ENCODE assay signal across 21 cellular contexts in the genomic region with DNA sequence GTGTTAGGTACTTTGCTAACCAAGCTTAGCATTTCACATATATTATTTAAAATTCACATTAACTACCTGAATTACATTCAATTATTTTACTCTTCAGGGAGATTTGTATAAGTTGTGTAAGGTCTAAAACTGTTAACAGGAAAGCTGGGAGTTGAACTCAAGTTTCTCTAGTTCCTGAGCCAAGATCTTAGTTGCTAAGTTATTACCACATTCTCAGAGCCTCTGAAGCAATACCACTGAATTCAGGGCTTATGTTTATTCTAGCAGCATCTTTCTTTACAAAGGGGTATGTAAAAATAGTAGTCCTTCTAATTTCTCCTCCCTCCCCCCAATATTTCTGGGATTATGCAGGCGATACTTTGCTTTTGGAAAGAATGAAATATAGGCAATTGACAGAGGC.
DNase-seq lines count a peak whose midpoint lies in the region; TF ChIP-seq lines count a peak whose summit lies in the region.
"Had no signal": no experiment of that assay in that cellular context is flagged by ENCODE, and none has a peak within 500 bp of the region (broad histone marks: within the 10 kb centered on the region; RNA-seq: fewer than 3 reads in every experiment).

No MANE protein-coding gene starts in this region.

- peak; percentile 7 for DNase-seq in MCF 10A (ENCODE audit: unreplicated experiment)
- no peak for DNase-seq in breast epithelium (ENCODE audit: low spot score in 2 of 2)
- peak; percentile 76 for DNase-seq in choroid plexus epithelial cell (ENCODE audit: low read depth)
- DNase-seq in fibroblast of villous mesenchyme (ENCODE audit: low read depth), result peak; percentile 26
- no peak for DNase-seq in NCI-H1417 treated with DMSO at 0.1 percent for 48 hours (lab: John Stamatoyannopoulos, UW)
- DNase-seq in cardiac septum (ENCODE audit: low spot score), result no peak
- no peak for DNase-seq in NCI-H82 treated with DMSO at 0.1 percent for 48 hours (lab: John Stamatoyannopoulos, UW; ENCODE audit: unreplicated experiment)
- DNase-seq: Calu3, DMS79 treated with DMSO at 0.1 percent for 48 hours, GM23248, H7, KG1, MM.1S, NCI-H187, NCI-H2081 treated with DMSO at 0.1 percent for 48 hours, NCI-H2171, NCI-H226, NCI-H510A, PC-3, SK-N-SH had no signal

- no peaks in the 10 kb centered on the region for H3K9me3 Mint-ChIP-seq in MCF 10A (ENCODE audit: unreplicated experiment)

- H3K27me3 ChIP-seq in breast epithelium, result no peaks in the 10 kb centered on the region

- TF ChIP-seq CTCF in MCF 10A (IDR thresholded peaks at IDR 0.05; ENCODE audit: unreplicated experiment) (no peak), breast epithelium (IDR thresholded peaks at IDR 0.05) (no peak), choroid plexus epithelial cell (conservative IDR thresholded peaks at IDR 0.05; ENCODE audit: low read depth, low read length) (no peak), fibroblast of villous mesenchyme (IDR thresholded peaks at IDR 0.05; ENCODE audit: insufficient read depth, low read depth, low read length) (no peak)

- no peaks in the 10 kb centered on the region for H3K4me1 Mint-ChIP-seq in MCF 10A (ENCODE audit: insufficient read depth, unreplicated experiment)

- no peaks in the 10 kb centered on the region for H3K4me1 ChIP-seq in breast epithelium

- H3K4me3 ChIP-seq in breast epithelium (no peak overlapping the region), choroid plexus epithelial cell (ENCODE audit: low read depth, low read length) (no peak overlapping the region), fibroblast of villous mesenchyme (ENCODE audit: low read depth, low read length) (no peak overlapping the region)
- H3K4me3 ChIP-seq: GM23248 had no signal

- no peaks in the 10 kb centered on the region for H3K36me3 ChIP-seq in breast epithelium

- POLR2A ChIA-PET in MCF 10A (lab: Yijun Ruan, JAX), result no interaction called here

- no peaks in the 10 kb centered on the region for H3K36me3 Mint-ChIP-seq in MCF 10A (ENCODE audit: insufficient read depth, unreplicated experiment)

- TF ChIP-seq POLR2A in breast epithelium (IDR thresholded peaks at IDR 0.05), result no peak

- H3K4me3 Mint-ChIP-seq in MCF 10A (ENCODE audit: unreplicated experiment), result no peak overlapping the region

- CTCF ChIA-PET in MCF 10A (lab: Yijun Ruan, JAX), result no interaction called here

- H3K27ac Mint-ChIP-seq in MCF 10A (ENCODE audit: low read depth, unreplicated experiment), result no peak overlapping the region

- intact Hi-C loops in MCF 10A (cut with micrococcal nuclease), result no loop called here
- intact Hi-C loops in breast epithelium (cut with DNase I; ENCODE audit: low total_unique reads), result no loop called here
- intact Hi-C loops in cardiac septum (cut with DNase I), result no loop called here

- H3K9me3 ChIP-seq in breast epithelium, result no peaks in the 10 kb centered on the region
- H3K9me3 ChIP-seq: SK-N-SH had no signal

- BruUV-seq in MCF 10A (replicated peaks; lab: Mats Ljungman, UMichigan), result no TSS peak

- peaks cover 19% of the 10 kb centered on the region for H3K27me3 Mint-ChIP-seq in MCF 10A (ENCODE audit: insufficient read depth, unreplicated experiment)

- no peak overlapping the region for H3K27ac ChIP-seq in breast epithelium
- H3K27ac ChIP-seq: 22Rv1, GM23248 had no signal

Comparison
In these comparisons a context has a peak if more than half of its experiments do, and no peak if none do; other contexts are left out.
1. DNase-seq: peak in MCF 10A (single experiment), choroid plexus epithelial cell (single experiment) and fibroblast of villous mesenchyme (single experiment); none in breast epithelium (0 of 2), NCI-H1417 treated with DMSO at 0.1 percent for 48 hours (single experiment), cardiac septum (single experiment) and NCI-H82 treated with DMSO at 0.1 percent for 48 hours (single experiment).